ENCODE assay signal across 1 cellular context in the genomic region with DNA sequence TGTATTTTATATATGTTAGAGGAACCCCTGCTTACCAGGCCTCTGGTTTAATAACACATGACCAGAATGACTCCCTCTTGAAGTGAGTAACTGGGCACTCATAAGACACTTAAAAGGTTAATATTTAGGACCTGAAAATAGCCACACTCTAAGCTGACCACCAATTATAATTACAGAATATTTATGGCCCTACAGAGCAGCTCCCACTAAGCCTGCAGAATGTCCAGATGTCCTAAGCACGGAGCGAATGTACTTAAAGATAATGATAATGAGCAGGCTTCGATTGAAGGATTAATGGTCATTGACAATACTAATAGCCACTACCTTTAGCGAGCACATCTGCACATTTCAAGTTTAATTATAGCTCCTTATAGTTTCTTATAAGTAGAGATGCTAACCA.
TF ChIP-seq lines count a peak whose summit lies in the region.

No MANE protein-coding gene starts in this region.

TF ChIP-seq in HCT116, 20 proteins besides CTCF, POLR2A, EP300 and RAD21 (continued from another document):
- TF ChIP-seq, protein P1, sequence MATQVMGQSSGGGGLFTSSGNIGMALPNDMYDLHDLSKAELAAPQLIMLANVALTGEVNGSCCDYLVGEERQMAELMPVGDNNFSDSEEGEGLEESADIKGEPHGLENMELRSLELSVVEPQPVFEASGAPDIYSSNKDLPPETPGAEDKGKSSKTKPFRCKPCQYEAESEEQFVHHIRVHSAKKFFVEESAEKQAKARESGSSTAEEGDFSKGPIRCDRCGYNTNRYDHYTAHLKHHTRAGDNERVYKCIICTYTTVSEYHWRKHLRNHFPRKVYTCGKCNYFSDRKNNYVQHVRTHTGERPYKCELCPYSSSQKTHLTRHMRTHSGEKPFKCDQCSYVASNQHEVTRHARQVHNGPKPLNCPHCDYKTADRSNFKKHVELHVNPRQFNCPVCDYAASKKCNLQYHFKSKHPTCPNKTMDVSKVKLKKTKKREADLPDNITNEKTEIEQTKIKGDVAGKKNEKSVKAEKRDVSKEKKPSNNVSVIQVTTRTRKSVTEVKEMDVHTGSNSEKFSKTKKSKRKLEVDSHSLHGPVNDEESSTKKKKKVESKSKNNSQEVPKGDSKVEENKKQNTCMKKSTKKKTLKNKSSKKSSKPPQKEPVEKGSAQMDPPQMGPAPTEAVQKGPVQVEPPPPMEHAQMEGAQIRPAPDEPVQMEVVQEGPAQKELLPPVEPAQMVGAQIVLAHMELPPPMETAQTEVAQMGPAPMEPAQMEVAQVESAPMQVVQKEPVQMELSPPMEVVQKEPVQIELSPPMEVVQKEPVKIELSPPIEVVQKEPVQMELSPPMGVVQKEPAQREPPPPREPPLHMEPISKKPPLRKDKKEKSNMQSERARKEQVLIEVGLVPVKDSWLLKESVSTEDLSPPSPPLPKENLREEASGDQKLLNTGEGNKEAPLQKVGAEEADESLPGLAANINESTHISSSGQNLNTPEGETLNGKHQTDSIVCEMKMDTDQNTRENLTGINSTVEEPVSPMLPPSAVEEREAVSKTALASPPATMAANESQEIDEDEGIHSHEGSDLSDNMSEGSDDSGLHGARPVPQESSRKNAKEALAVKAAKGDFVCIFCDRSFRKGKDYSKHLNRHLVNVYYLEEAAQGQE (IDR thresholded peaks at IDR 0.05; ENCODE audit: low read depth), result no peak
- TF ChIP-seq, protein P2, sequence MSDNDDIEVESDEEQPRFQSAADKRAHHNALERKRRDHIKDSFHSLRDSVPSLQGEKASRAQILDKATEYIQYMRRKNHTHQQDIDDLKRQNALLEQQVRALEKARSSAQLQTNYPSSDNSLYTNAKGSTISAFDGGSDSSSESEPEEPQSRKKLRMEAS (IDR thresholded peaks at IDR 0.05), result no peak
- TF ChIP-seq SIN3A (IDR thresholded peaks at IDR 0.05; ENCODE audit: low read depth) (no peak), CBX3 (IDR thresholded peaks at IDR 0.05; ENCODE audit: low read depth) (no peak), TCF7L2 (IDR thresholded peaks at IDR 0.05; ENCODE audit: borderline replicate concordance, extremely low read depth, insufficient read depth, insufficient read length) (no peak), EZH2 (IDR thresholded peaks at IDR 0.05) (no peak), CEBPB (IDR thresholded peaks at IDR 0.05; ENCODE audit: low read depth) (no peak), ZNF274 (IDR thresholded peaks at IDR 0.05; ENCODE audit: low read depth, low read length) (no peak), FOSL1 (IDR thresholded peaks at IDR 0.05; ENCODE audit: low read depth) (no peak), ELF1 (IDR thresholded peaks at IDR 0.05; ENCODE audit: borderline replicate concordance, low read depth) (no peak), POLR2AphosphoS5 (IDR thresholded peaks at IDR 0.05; ENCODE audit: low read depth, low read length) (no peak)
- TF ChIP-seq, protein P3, sequence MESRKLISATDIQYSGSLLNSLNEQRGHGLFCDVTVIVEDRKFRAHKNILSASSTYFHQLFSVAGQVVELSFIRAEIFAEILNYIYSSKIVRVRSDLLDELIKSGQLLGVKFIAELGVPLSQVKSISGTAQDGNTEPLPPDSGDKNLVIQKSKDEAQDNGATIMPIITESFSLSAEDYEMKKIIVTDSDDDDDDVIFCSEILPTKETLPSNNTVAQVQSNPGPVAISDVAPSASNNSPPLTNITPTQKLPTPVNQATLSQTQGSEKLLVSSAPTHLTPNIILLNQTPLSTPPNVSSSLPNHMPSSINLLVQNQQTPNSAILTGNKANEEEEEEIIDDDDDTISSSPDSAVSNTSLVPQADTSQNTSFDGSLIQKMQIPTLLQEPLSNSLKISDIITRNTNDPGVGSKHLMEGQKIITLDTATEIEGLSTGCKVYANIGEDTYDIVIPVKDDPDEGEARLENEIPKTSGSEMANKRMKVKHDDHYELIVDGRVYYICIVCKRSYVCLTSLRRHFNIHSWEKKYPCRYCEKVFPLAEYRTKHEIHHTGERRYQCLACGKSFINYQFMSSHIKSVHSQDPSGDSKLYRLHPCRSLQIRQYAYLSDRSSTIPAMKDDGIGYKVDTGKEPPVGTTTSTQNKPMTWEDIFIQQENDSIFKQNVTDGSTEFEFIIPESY (IDR thresholded peaks at IDR 0.05; ENCODE audit: extremely low read depth, insufficient replicate concordance, low read length), result no peak
- TF ChIP-seq, protein P4, sequence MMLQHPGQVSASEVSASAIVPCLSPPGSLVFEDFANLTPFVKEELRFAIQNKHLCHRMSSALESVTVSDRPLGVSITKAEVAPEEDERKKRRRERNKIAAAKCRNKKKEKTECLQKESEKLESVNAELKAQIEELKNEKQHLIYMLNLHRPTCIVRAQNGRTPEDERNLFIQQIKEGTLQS (IDR thresholded peaks at IDR 0.05), result no peak
